In the genomic region with DNA sequence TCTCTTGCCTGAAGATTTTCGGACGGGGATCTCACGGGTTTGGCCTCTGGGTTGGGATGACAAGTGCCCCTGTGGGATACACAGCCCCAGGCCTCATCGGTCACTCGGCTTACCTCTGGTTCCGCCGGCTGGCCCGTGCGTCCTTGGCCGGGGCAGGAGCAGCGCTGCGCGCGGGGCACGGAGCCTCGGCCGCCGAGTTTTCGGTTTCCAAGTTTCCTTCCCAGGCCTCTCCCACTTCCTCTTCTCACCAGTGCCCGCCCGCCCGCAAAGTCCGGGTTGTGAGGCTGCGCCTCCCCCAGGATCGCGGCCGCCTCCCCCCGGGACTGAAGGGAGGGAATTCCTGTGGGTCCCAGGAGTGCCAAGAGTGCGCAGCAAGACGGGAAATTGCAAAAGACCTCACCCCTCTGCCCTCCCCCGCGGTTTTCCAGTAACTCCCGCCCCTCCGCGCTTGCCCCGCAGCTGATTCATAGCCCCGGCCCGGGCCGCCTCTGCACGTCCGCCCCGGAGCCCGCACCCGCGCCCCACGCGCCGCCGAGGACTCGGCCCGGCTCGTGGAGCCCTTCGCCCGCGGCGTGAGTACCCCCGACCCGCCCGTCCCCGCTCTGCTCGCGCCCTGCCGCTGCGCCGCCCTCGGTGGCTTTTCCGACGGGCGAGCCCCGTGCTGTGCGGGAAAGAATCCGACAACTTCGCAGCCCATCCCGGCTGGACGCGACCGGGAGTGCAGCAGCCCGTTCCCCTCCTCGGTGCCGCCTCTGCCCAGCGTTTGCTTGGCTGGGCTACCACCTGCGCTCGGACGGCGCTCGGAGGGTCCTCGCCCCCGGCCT, we compare ENCODE assay signal across 8 cellular contexts. TPM values are rescaled to one million over a fixed set of nuclear protein-coding genes. Genes with fewer than 3 reads are reported as not detected.
DNase-seq lines count a peak whose midpoint lies in the region; ATAC-seq lines count a peak whose summit lies in the region.

TSS of gene OSMR (plus strand) at position 458 of the 824 bp plus-strand sequence. CDS start 23,033 bp downstream, outside the sequence.

- peak within 1 kb of the TSS; percentile 73 for H3K4me2 ChIP-seq in BLaER1

- 0 to 2% (median 1%) methylated on average over 82 to 88 of the region's 88 CpGs for WGBS in adipose tissue, 3 donors

- peaks cover 23% of the 10 kb centered on the region for H3K9me3 ChIP-seq in BLaER1
- no peaks in the 10 kb centered on the region for H3K9me3 ChIP-seq in HUES48 (ENCODE audit: control insufficient read depth, insufficient read depth, low read length)

- H3K4me1 ChIP-seq in BLaER1, result 0 out of 2 replicates have a peak, but pooled peaks cover 6% of the 10 kb centered on the region
- peaks cover 9% of the 10 kb centered on the region; the same call in 1 of the 2 replicates for H3K4me1 ChIP-seq in HUES48 (ENCODE audit: control insufficient read depth, insufficient read depth, low read length)

- peak; percentile 96 for ATAC-seq in Right ventricle myocardium superior (ENCODE audit: poor library complexity)
- no peak for ATAC-seq in HG03439 (IDR thresholded peaks at IDR 0.05; ENCODE audit: unreplicated experiment)

- no peak within 1 kb of the TSS for H3K27ac ChIP-seq in BLaER1
- no peak within 1 kb of the TSS for H3K27ac ChIP-seq in HUES48 (ENCODE audit: low read depth, low read length)
- peak within 1 kb of the TSS; percentile 35 for H3K27ac ChIP-seq in adipose tissue (ENCODE audit: low read depth, low read length)

- H3K4me3 ChIP-seq in BLaER1, result peak within 1 kb of the TSS; percentile 55
- H3K4me3 ChIP-seq in HUES48 (ENCODE audit: low read depth, low read length), result peak within 1 kb of the TSS; percentile 72

- H3K27me3 ChIP-seq in BLaER1, result peaks cover 28% of the 10 kb centered on the region
- peaks cover 42% of the 10 kb centered on the region for H3K27me3 ChIP-seq in HUES48 (ENCODE audit: control insufficient read depth, insufficient read depth, low read length)

- H4K20me1 ChIP-seq in BLaER1, result no peaks in the 10 kb centered on the region

- H3K36me3 ChIP-seq in BLaER1 (no peaks in the 10 kb centered on the region), HUES48 (ENCODE audit: control insufficient read depth, insufficient read depth, low read length) (no peaks in the 10 kb centered on the region)

- H3K9ac ChIP-seq in BLaER1, result no peak within 1 kb of the TSS
- H3K9ac ChIP-seq in HUES48 (ENCODE audit: low read depth, low read length), result peak within 1 kb of the TSS; percentile 33

- DNase-seq in Right ventricle myocardium superior (peak; percentile 94), nucleus accumbens (lab: John Stamatoyannopoulos, UW) (peak in 49 of 56 donors; percentile 6 to 81 (median 29)), NCI-H1694 (lab: John Stamatoyannopoulos, UW) (no peak), DMS153 (lab: John Stamatoyannopoulos, UW) (no peak)

- intact Hi-C loops in Right ventricle myocardium superior (cut with DNase I), result no loop called here

RNA-seq across cellular contexts. Expression of gene OSMR, which starts in this region (rescaled TPM):
- 10 to 100 TPM; 12.9 to 59.2 (median 17.7) TPM for polyA plus RNA-seq in adipose tissue
- 10.9 TPM for total RNA-seq in Right ventricle myocardium superior

Comparison
In these comparisons a context has a peak if more than half of its experiments do, and no peak if none do; other contexts are left out.
1. DNase-seq: peak in Right ventricle myocardium superior (single experiment) and nucleus accumbens (49 of 56); none in NCI-H1694 (single experiment) and DMS153 (single experiment).